In genomic region chr1:156707027-156707426, GRCh38 we compare ENCODE assay signal across 10 cellular contexts. TPM values are rescaled to one million over a fixed set of nuclear protein-coding genes. Genes with fewer than 3 reads are reported as not detected.
DNase-seq lines count a peak whose midpoint lies in the region; ATAC-seq and TF ChIP-seq lines count a peak whose summit lies in the region.
"Had no signal": no experiment of that assay in that cellular context is flagged by ENCODE, and none has a peak within 500 bp of the region (broad histone marks: within the 10 kb centered on the region; RNA-seq: fewer than 3 reads in every experiment).

No MANE protein-coding gene starts in this region.

- no peak overlapping the region for H3K9ac ChIP-seq in smooth muscle cell (ENCODE audit: low read depth)

- 9% methylated on average over 5 of the region's 5 CpGs for WGBS in hepatocyte (ENCODE audit: low lambda C conversion rate, missing lambda C conversion rate)
- WGBS in smooth muscle cell (ENCODE audit: low lambda C conversion rate): 6% methylated on average over 5 of the region's 5 CpGs

- POLR2A ChIA-PET in A673 (lab: Charles Lee; ENCODE audit: low non-redundant PET): no interaction called here

- H3F3A ChIP-seq in smooth muscle cell (ENCODE audit: low read depth): peaks cover 16% of the 10 kb centered on the region

- BruUV-seq in A673 (replicated peaks; lab: Mats Ljungman, UMichigan): no TSS peak

- no peaks in the 10 kb centered on the region for H3K36me3 Mint-ChIP-seq in activated T-cell treated with anti-CD3 and anti-CD28 coated beads, Interleukin-2, amount 50 U/mL, for 24 hours (ENCODE audit: low read depth)
- H3K36me3 Mint-ChIP-seq in T-helper 17 cell (ENCODE audit: low read depth): no peaks in the 10 kb centered on the region

- H3K4me3 Mint-ChIP-seq in activated T-cell treated with anti-CD3 and anti-CD28 coated beads, Interleukin-2, amount 50 U/mL, for 24 hours: peak overlapping the region; percentile 8
- peak overlapping the region; percentile 96 for H3K4me3 Mint-ChIP-seq in T-helper 17 cell

- no peaks in the 10 kb centered on the region for H3K36me3 ChIP-seq in hepatocyte (replicated peaks; ENCODE audit: insufficient read depth, low read depth)
- no peaks in the 10 kb centered on the region for H3K36me3 ChIP-seq in smooth muscle cell (ENCODE audit: low read depth)
- no peaks in the 10 kb centered on the region for H3K36me3 ChIP-seq in A673 (ENCODE audit: insufficient read depth, low read length, poor library complexity, severe bottlenecking)
- H3K36me3 ChIP-seq: tibial nerve had no signal

- no peaks in the 10 kb centered on the region for H3K9me2 ChIP-seq in hepatocyte (replicated peaks; ENCODE audit: insufficient read depth)

- H3K4me1 Mint-ChIP-seq in activated T-cell treated with anti-CD3 and anti-CD28 coated beads, Interleukin-2, amount 50 U/mL, for 24 hours (ENCODE audit: low read depth): peaks cover 32% of the 10 kb centered on the region
- H3K4me1 Mint-ChIP-seq in T-helper 17 cell: peaks cover 18% of the 10 kb centered on the region

- CTCF ChIA-PET in A673 (lab: Charles Lee): interaction anchor here (0.6 to 4.2 kb wide), 5 partner anchors 8 to 49 kb away, joined by 3 to 48 read pairs (median 7); no protein-coding TSS in a partner anchor

- peaks cover 35% of the 10 kb centered on the region for H3K27me3 Mint-ChIP-seq in activated T-cell treated with anti-CD3 and anti-CD28 coated beads, Interleukin-2, amount 50 U/mL, for 24 hours
- H3K27me3 Mint-ChIP-seq in T-helper 17 cell: peaks cover 18% of the 10 kb centered on the region

- H3K79me2 ChIP-seq in hepatocyte: peaks cover 26% of the 10 kb centered on the region
- H3K79me2 ChIP-seq in smooth muscle cell (ENCODE audit: low read depth): peaks cover 12% of the 10 kb centered on the region

- DNase-seq in activated T-cell treated with anti-CD3 and anti-CD28 coated beads, Interleukin-2, amount 50 U/mL, for 24 hours: no peak
- no peak for DNase-seq in activated T-cell treated with anti-CD3 and anti-CD28 coated beads, Interleukin-2, amount 50 U/mL, for 1 hour
- no peak for DNase-seq in T-helper 17 cell
- no peak for DNase-seq in hepatocyte (ENCODE audit: low spot score)
- no peak for DNase-seq in smooth muscle cell (lab: John Stamatoyannopoulos, UW; ENCODE audit: unreplicated experiment)
- DNase-seq in A673 (ENCODE audit: low spot score): no peak
- no peak for DNase-seq in NCI-H1092 treated with DMSO at 0.1 percent for 48 hours (lab: John Stamatoyannopoulos, UW)
- DNase-seq: NCI-H446 treated with DMSO at 0.1 percent for 48 hours had no signal

- H2AFZ ChIP-seq in hepatocyte (no peak overlapping the region), smooth muscle cell (ENCODE audit: low read depth) (no peak overlapping the region)

- no peak for TF ChIP-seq CTCF in hepatocyte (IDR thresholded peaks at IDR 0.05; ENCODE audit: poor library complexity)
- no peak for TF ChIP-seq CTCF in smooth muscle cell (IDR thresholded peaks at IDR 0.05; ENCODE audit: borderline replicate concordance, insufficient read depth, poor library complexity, severe bottlenecking)
- TF ChIP-seq CTCF in A673 (conservative IDR thresholded peaks at IDR 0.05; ENCODE audit: low read depth, low read length): no peak

- H3K4me1 ChIP-seq in hepatocyte (ENCODE audit: insufficient read depth) (peaks cover 90% of the 10 kb centered on the region), smooth muscle cell (ENCODE audit: low read depth) (peaks cover 66% of the 10 kb centered on the region), A673 (ENCODE audit: insufficient read depth, low read length, poor library complexity, severe bottlenecking) (peaks cover 34% of the 10 kb centered on the region)

- H3K9me3 Mint-ChIP-seq in activated T-cell treated with anti-CD3 and anti-CD28 coated beads, Interleukin-2, amount 50 U/mL, for 24 hours: no peaks in the 10 kb centered on the region

- no peak overlapping the region for H3K27ac Mint-ChIP-seq in activated T-cell treated with anti-CD3 and anti-CD28 coated beads, Interleukin-2, amount 50 U/mL, for 24 hours
- H3K27ac Mint-ChIP-seq in T-helper 17 cell: no peak overlapping the region

- H4K20me1 ChIP-seq in hepatocyte (ENCODE audit: insufficient read depth, poor library complexity, severe bottlenecking) (peaks cover under 1% of the 10 kb centered on the region), smooth muscle cell (ENCODE audit: low read depth) (peaks cover 27% of the 10 kb centered on the region)

- peak overlapping the region; percentile 97 for H3K27ac ChIP-seq in hepatocyte
- H3K27ac ChIP-seq in smooth muscle cell (ENCODE audit: low read depth): peak overlapping the region; percentile 66
- H3K27ac ChIP-seq in A673 (ENCODE audit: low read depth, low read length, poor library complexity, severe bottlenecking): no peak overlapping the region

- ATAC-seq in T-helper 17 cell (no peak), HG02763 (IDR thresholded peaks at IDR 0.05; ENCODE audit: unreplicated experiment) (no peak)

- H3K27me3 ChIP-seq in hepatocyte (no peaks in the 10 kb centered on the region), smooth muscle cell (ENCODE audit: low read depth) (no peaks in the 10 kb centered on the region), A673 (replicated peaks; ENCODE audit: insufficient read depth, low read depth, low read length, poor library complexity) (peaks cover 5% of the 10 kb centered on the region)

- H3K9me3 ChIP-seq in T-helper 17 cell (ENCODE audit: control insufficient read depth, low read length, poor library complexity, severe bottlenecking) (no peaks in the 10 kb centered on the region), hepatocyte (ENCODE audit: low read depth) (no peaks in the 10 kb centered on the region), smooth muscle cell (replicated peaks; ENCODE audit: low read depth) (no peaks in the 10 kb centered on the region), A673 (ENCODE audit: low read depth, low read length, poor library complexity, severe bottlenecking) (no peaks in the 10 kb centered on the region)
- H3K9me3 ChIP-seq: tibial nerve had no signal

- H3K4me2 ChIP-seq in hepatocyte (peak overlapping the region; percentile 92), smooth muscle cell (peak overlapping the region; percentile 91)

- intact Hi-C loops in A673 (cut with micrococcal nuclease; ENCODE audit: unreplicated experiment): no loop called here

- H3K4me3 ChIP-seq in hepatocyte: no peak overlapping the region
- H3K4me3 ChIP-seq in smooth muscle cell: peak overlapping the region; percentile 21
- H3K4me3 ChIP-seq in A673 (ENCODE audit: low read depth, low read length, poor library complexity, severe bottlenecking): no peak overlapping the region

RNA-seq across cellular contexts. Expression of gene CRABP2, which starts 1.6 kb away (rescaled TPM):
- total RNA-seq in T-helper 17 cell (1 to 10 TPM; 1.5 to 4.5 TPM), hepatocyte (54.5 and 93.5 TPM in 2 replicates), smooth muscle cell (69.4 and 86.6 TPM in 2 replicates), A673 (2021) (1.1 and 4.0 TPM in 2 replicates)
- polyA plus RNA-seq in hepatocyte (171 and 195 TPM in 2 replicates), smooth muscle cell (145 and 277 TPM in 2 replicates)

RNA-seq across cellular contexts. Expression of gene METTL25B, which starts 21.2 kb away (rescaled TPM):
- total RNA-seq in T-helper 17 cell: 10 to 100 TPM; 13.1 to 21.6 TPM
- 20.6 and 21.8 TPM in 2 replicates for total RNA-seq in hepatocyte
- 22.6 and 24.7 TPM in 2 replicates for polyA plus RNA-seq in hepatocyte
- total RNA-seq in smooth muscle cell: 5.4 and 11.0 TPM in 2 replicates
- polyA plus RNA-seq in smooth muscle cell: 17.5 and 21.7 TPM in 2 replicates
- total RNA-seq in A673 (2021): 20.2 TPM in 2 replicates

RNA-seq across cellular contexts. Expression of gene ISG20L2, which starts 21.5 kb away (rescaled TPM):
- total RNA-seq in T-helper 17 cell (10 to 100 TPM; 41.4 to 54.2 TPM), hepatocyte (22.4 and 27.5 TPM in 2 replicates), smooth muscle cell (13.8 and 20.3 TPM in 2 replicates), A673 (2021) (45.7 and 46.5 TPM in 2 replicates)
- polyA plus RNA-seq in hepatocyte (13.5 and 16.4 TPM in 2 replicates), smooth muscle cell (17.4 and 19.2 TPM in 2 replicates)

RNA-seq across cellular contexts. Expression of gene NES, which starts 29.8 kb away (rescaled TPM):
- total RNA-seq in T-helper 17 cell: not detected
- total RNA-seq in hepatocyte: 7.9 and 13.8 TPM in 2 replicates
- 3.6 and 4.8 TPM in 2 replicates for polyA plus RNA-seq in hepatocyte
- 27.1 and 28.5 TPM in 2 replicates for total RNA-seq in smooth muscle cell
- polyA plus RNA-seq in smooth muscle cell: 11.3 and 23.3 TPM in 2 replicates
- total RNA-seq in A673 (2021): 8.7 and 12.3 TPM in 2 replicates

RNA-seq across cellular contexts. Expression of gene MRPL24, which starts 33.9 kb away (rescaled TPM):
- total RNA-seq in T-helper 17 cell: 10 to 100 TPM; 18.7 to 25.1 TPM
- 40.4 and 44.9 TPM in 2 replicates for total RNA-seq in hepatocyte
- 61.9 and 64.1 TPM in 2 replicates for polyA plus RNA-seq in hepatocyte
- 16.5 and 29.3 TPM in 2 replicates for total RNA-seq in smooth muscle cell
- polyA plus RNA-seq in smooth muscle cell: 68.6 and 79.6 TPM in 2 replicates
- 85.7 and 92.9 TPM in 2 replicates for total RNA-seq in A673 (2021)

Comparison
In these comparisons a context has a peak if more than half of its experiments do, and no peak if none do; other contexts are left out.
1. RNA of gene CRABP2, which starts 1.6 kb away (total RNA-seq): 54.5 to 93.5 TPM in hepatocyte and 69.4 to 86.6 TPM in smooth muscle cell; 1.5 to 4.5 TPM in T-helper 17 cell and 1.1 to 4.0 TPM in A673; every median in the first group is over 10 times any median in the second.